ENCODE assay signal across 1 cellular context in the genomic region with DNA sequence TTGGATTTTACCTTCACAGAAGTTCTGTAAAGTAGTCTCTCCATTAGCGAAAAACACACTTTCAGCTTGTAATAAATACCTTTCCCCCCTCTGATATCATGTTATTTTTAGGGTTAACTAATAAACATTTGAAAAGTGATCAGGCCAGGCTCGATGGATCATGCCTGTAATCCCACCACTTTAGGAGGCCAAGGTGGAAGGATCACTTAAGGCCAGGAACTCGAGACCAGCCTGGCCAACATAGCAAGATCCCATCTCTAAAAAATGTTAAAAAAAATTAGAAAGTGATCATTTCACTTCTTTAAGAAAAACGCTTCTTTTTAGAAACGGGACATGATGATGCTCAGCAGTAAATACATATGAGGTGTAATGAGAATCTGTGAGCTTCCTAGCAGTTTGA.
TF ChIP-seq lines count a peak whose summit lies in the region.

No MANE protein-coding gene starts in this region.

TF ChIP-seq in K562, 482 proteins besides CTCF, POLR2A, EP300 and RAD21 (continued from another document):
- TF ChIP-seq, protein P1, sequence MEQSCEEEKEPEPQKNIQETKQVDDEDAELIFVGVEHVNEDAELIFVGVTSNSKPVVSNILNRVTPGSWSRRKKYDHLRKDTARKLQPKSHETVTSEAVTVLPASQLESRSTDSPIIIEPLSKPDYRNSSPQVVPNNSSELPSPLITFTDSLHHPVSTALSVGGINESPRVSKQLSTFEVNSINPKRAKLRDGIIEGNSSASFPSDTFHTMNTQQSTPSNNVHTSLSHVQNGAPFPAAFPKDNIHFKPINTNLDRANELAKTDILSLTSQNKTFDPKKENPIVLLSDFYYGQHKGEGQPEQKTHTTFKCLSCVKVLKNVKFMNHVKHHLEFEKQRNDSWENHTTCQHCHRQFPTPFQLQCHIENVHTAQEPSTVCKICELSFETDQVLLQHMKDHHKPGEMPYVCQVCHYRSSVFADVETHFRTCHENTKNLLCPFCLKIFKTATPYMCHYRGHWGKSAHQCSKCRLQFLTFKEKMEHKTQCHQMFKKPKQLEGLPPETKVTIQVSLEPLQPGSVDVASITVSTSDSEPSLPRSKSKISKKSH (CRISPR knock-in tag; IDR thresholded peaks at IDR 0.05): no peak
- TF ChIP-seq CBFA2T2 (conservative IDR thresholded peaks at IDR 0.05): no peak
- TF ChIP-seq, protein P2, sequence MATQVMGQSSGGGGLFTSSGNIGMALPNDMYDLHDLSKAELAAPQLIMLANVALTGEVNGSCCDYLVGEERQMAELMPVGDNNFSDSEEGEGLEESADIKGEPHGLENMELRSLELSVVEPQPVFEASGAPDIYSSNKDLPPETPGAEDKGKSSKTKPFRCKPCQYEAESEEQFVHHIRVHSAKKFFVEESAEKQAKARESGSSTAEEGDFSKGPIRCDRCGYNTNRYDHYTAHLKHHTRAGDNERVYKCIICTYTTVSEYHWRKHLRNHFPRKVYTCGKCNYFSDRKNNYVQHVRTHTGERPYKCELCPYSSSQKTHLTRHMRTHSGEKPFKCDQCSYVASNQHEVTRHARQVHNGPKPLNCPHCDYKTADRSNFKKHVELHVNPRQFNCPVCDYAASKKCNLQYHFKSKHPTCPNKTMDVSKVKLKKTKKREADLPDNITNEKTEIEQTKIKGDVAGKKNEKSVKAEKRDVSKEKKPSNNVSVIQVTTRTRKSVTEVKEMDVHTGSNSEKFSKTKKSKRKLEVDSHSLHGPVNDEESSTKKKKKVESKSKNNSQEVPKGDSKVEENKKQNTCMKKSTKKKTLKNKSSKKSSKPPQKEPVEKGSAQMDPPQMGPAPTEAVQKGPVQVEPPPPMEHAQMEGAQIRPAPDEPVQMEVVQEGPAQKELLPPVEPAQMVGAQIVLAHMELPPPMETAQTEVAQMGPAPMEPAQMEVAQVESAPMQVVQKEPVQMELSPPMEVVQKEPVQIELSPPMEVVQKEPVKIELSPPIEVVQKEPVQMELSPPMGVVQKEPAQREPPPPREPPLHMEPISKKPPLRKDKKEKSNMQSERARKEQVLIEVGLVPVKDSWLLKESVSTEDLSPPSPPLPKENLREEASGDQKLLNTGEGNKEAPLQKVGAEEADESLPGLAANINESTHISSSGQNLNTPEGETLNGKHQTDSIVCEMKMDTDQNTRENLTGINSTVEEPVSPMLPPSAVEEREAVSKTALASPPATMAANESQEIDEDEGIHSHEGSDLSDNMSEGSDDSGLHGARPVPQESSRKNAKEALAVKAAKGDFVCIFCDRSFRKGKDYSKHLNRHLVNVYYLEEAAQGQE (CRISPR knock-in tag; IDR thresholded peaks at IDR 0.05; ENCODE audit: low read depth): no peak
- TF ChIP-seq ZNF121 (CRISPR knock-in tag; conservative IDR thresholded peaks at IDR 0.05): peak; percentile 65
- TF ChIP-seq CREBBP (IDR thresholded peaks at IDR 0.05; ENCODE audit: low read depth, low read length): no peak
- no peak for TF ChIP-seq GTF2A2 (tag; IDR thresholded peaks at IDR 0.05)
